8 cellular contexts compared by ENCODE assay signal in genomic region chr13:32905063-32905863, GRCh38.
A peak's percentile ranks its signal among the peaks of the same experiment; 100 is the strongest.
DNase-seq lines count a peak whose midpoint lies in the region; ATAC-seq and FAIRE-seq lines count a peak whose summit lies in the region.

No MANE protein-coding gene starts in this region.

- peaks cover 8 to 12% (median 12%) of the 10 kb centered on the region in 3 donors for H3K4me1 Mint-ChIP-seq in IgD-negative memory B cell
- peaks cover 20% of the 10 kb centered on the region for H3K4me1 Mint-ChIP-seq in activated naive CD8-positive, alpha-beta T cell treated with anti-CD3 and anti-CD28 coated beads, Interleukin-2, amount 50 U/mL, for 24 hours

- FAIRE-seq in urothelium cell line (lab: Jason Lieb, UNC), result no peak

- H3K27me3 Mint-ChIP-seq in IgD-negative memory B cell, result peaks cover 3% of the 10 kb centered on the region
- no peaks in the 10 kb centered on the region for H3K27me3 Mint-ChIP-seq in activated naive CD8-positive, alpha-beta T cell treated with anti-CD3 and anti-CD28 coated beads, Interleukin-2, amount 50 U/mL, for 24 hours

- peak overlapping the region in 3 of 4 donors; percentile 1 to 24 (median 13) for H3K4me3 Mint-ChIP-seq in IgD-negative memory B cell
- peak overlapping the region; percentile 69 for H3K4me3 Mint-ChIP-seq in activated naive CD8-positive, alpha-beta T cell treated with anti-CD3 and anti-CD28 coated beads, Interleukin-2, amount 50 U/mL, for 24 hours

- peak; percentile 94 for ATAC-seq in activated naive CD8-positive, alpha-beta T cell treated with anti-CD3 and anti-CD28 coated beads, Interleukin-2, amount 50 U/mL, for 24 hours

- peak; percentile 2 for DNase-seq in stimulated activated naive CD4-positive, alpha-beta T cell treated with Interleukin-2 at 50 U/mL for 16 hours (lab: John Stamatoyannopoulos, UW)
- no peak for DNase-seq in stimulated activated naive CD4-positive, alpha-beta T cell (lab: John Stamatoyannopoulos, UW)
- DNase-seq in activated naive CD8-positive, alpha-beta T cell treated with anti-CD3 and anti-CD28 coated beads, Interleukin-2, amount 50 U/mL, for 24 hours, result peak; percentile 7
- DNase-seq in urothelium cell line (ENCODE audit: low spot score), result no peak
- DNase-seq in NCI-H1694 (lab: John Stamatoyannopoulos, UW), result no peak
- DNase-seq in NCI-H2196 treated with DMSO at 0.1 percent for 48 hours (lab: John Stamatoyannopoulos, UW; ENCODE audit: unreplicated experiment), result no peak
- DNase-seq in NCI-H774 (lab: John Stamatoyannopoulos, UW), result no peak

- no peak overlapping the region for H3K27ac Mint-ChIP-seq in IgD-negative memory B cell
- H3K27ac Mint-ChIP-seq in activated naive CD8-positive, alpha-beta T cell treated with anti-CD3 and anti-CD28 coated beads, Interleukin-2, amount 50 U/mL, for 24 hours, result peak overlapping the region; percentile 85

- H3K9me3 Mint-ChIP-seq in IgD-negative memory B cell, result peaks cover 0 to 6% (median 0%) of the 10 kb centered on the region in 3 donors
- H3K9me3 Mint-ChIP-seq in activated naive CD8-positive, alpha-beta T cell treated with anti-CD3 and anti-CD28 coated beads, Interleukin-2, amount 50 U/mL, for 24 hours, result peaks cover 7% of the 10 kb centered on the region

- peaks cover 2% of the 10 kb centered on the region for H3K36me3 Mint-ChIP-seq in IgD-negative memory B cell
- H3K36me3 Mint-ChIP-seq in activated naive CD8-positive, alpha-beta T cell treated with anti-CD3 and anti-CD28 coated beads, Interleukin-2, amount 50 U/mL, for 24 hours (ENCODE audit: low read depth), result no peaks in the 10 kb centered on the region

Comparison
In these comparisons a context has a peak if more than half of its experiments do, and no peak if none do; other contexts are left out.
1. DNase-seq: peak in stimulated activated naive CD4-positive, alpha-beta T cell treated with Interleukin-2 at 50 U/mL for 16 hours (single experiment) and activated naive CD8-positive, alpha-beta T cell treated with anti-CD3 and anti-CD28 coated beads, Interleukin-2, amount 50 U/mL, for 24 hours (single experiment); none in stimulated activated naive CD4-positive, alpha-beta T cell (0 of 6), urothelium cell line (single experiment), NCI-H1694 (single experiment), NCI-H2196 treated with DMSO at 0.1 percent for 48 hours (single experiment) and NCI-H774 (single experiment).